18 cellular contexts compared by ENCODE assay signal in the genomic region with DNA sequence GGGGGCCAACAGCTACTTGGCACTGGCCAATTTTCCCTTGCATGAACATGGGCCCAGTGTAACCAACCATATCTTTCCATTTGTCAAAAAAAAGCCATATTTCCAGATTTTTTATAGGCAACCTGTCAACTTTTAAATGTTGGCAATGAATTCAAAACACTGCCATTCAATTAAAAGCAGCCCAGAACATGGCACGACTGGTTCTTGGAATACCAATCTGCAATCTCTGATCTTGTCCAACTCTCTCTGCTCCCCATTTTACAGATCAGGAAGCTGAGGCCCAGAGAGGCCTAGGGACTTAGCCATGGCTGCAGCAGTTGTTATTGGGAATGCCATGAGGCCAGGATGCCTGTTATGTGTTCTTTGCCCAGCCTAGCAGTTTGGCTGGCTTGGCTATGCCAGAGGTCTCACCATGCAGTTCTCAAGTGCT. TPM values are rescaled to one million over a fixed set of nuclear protein-coding genes. Genes with fewer than 3 reads are reported as not detected.
"Had no signal": no experiment of that assay in that cellular context is flagged by ENCODE, and none has a peak within 500 bp of the region (broad histone marks: within the 10 kb centered on the region; RNA-seq: fewer than 3 reads in every experiment).

No MANE protein-coding gene starts in this region.

- H3K27me3 ChIP-seq: foreskin keratinocyte, left lung had no signal

- H3K9me3 ChIP-seq: left lung, tibial artery had no signal

- H3K27me3 Mint-ChIP-seq: activated T-helper 17 cell treated with anti-CD3 and anti-CD28 coated beads, Interleukin-2, amount 50 U/mL, for 72 hours had no signal

- H3K27ac Mint-ChIP-seq: immature natural killer cell; natural killer cell; stimulated activated naive CD8-positive, alpha-beta T cell treated with anti-CD3 and anti-CD28 coated beads, Interleukin-15, amount 100 ng/mL, for 72 hours had no signal

- H3K9me3 Mint-ChIP-seq: activated naive CD4-positive, alpha-beta T cell treated with anti-CD3 and anti-CD28 coated beads, Interleukin-2, amount 50 U/mL, for 72 hours; activated T-helper 17 cell treated with anti-CD3 and anti-CD28 coated beads, Interleukin-2, amount 50 U/mL, for 72 hours; immature natural killer cell; natural killer cell; stimulated activated effector memory CD8-positive, alpha-beta T cell treated with anti-CD3 and anti-CD28 coated beads, Interleukin-12 subunit alpha, Interleukin-12 subunit beta, amount 100 ng/mL, for 72 hours; stimulated activated naive CD8-positive, alpha-beta T cell treated with anti-CD3 and anti-CD28 coated beads, Interleukin-15, amount 100 ng/mL, for 72 hours had no signal

- DNase-seq: activated T-cell treated with anti-CD3 and anti-CD28 coated beads, Interleukin-2, amount 50 U/mL, for 1 hour; aorta; central memory CD4-positive, alpha-beta T cell; effector memory CD4-positive, alpha-beta T cell; foreskin keratinocyte; immature natural killer cell; left lung; natural killer cell; stimulated activated CD4-positive, alpha-beta T cell treated with anti-CD3 and anti-CD28 coated beads, Interleukin-2, amount 100 ng/mL, for 24 hours; stimulated activated naive CD8-positive, alpha-beta T cell treated with anti-CD3 and anti-CD28 coated beads, Interleukin-15, amount 100 ng/mL, for 72 hours; tibial artery had no signal

- H3K36me3 ChIP-seq: left lung, tibial artery had no signal

- H3K79me2 ChIP-seq: parathyroid adenoma had no signal

- H3K4me3 ChIP-seq: left lung, lung, skin epidermis, tibial artery had no signal

- H3K4me1 ChIP-seq: left lung, parathyroid adenoma had no signal

- H3K36me3 Mint-ChIP-seq: activated naive CD4-positive, alpha-beta T cell treated with anti-CD3 and anti-CD28 coated beads, Interleukin-2, amount 50 U/mL, for 72 hours; brain; immature natural killer cell; natural killer cell had no signal

- H3K9ac ChIP-seq: parathyroid adenoma had no signal

- H3K4me3 Mint-ChIP-seq: activated T-helper 17 cell treated with anti-CD3 and anti-CD28 coated beads, Interleukin-2, amount 50 U/mL, for 72 hours; brain; immature natural killer cell; natural killer cell; stimulated activated effector memory CD8-positive, alpha-beta T cell treated with anti-CD3 and anti-CD28 coated beads, Interleukin-12 subunit alpha, Interleukin-12 subunit beta, amount 100 ng/mL, for 72 hours; stimulated activated naive CD8-positive, alpha-beta T cell treated with anti-CD3 and anti-CD28 coated beads, Interleukin-15, amount 100 ng/mL, for 72 hours had no signal

- H3K4me1 Mint-ChIP-seq: immature natural killer cell had no signal

- H3K27ac ChIP-seq: foreskin keratinocyte, left lung, parathyroid adenoma, tibial artery had no signal

- ATAC-seq: foreskin keratinocyte; left lung; natural killer cell; stimulated activated effector memory CD8-positive, alpha-beta T cell treated with anti-CD3 and anti-CD28 coated beads, Interleukin-12 subunit alpha, Interleukin-12 subunit beta, amount 100 ng/mL, for 72 hours had no signal

- H2AFZ ChIP-seq: parathyroid adenoma had no signal

RNA-seq across cellular contexts. Expression of a gene that starts 8.9 kb away (rescaled TPM):
- polyA plus RNA-seq: immature natural killer cell had no signal
